21 cellular contexts compared by ENCODE assay signal in genomic region chr2:48065096-48065495, GRCh38.
DNase-seq lines count a peak whose midpoint lies in the region; ATAC-seq and TF ChIP-seq lines count a peak whose summit lies in the region.
"Had no signal": no experiment of that assay in that cellular context is flagged by ENCODE, and none has a peak within 500 bp of the region (broad histone marks: within the 10 kb centered on the region; RNA-seq: fewer than 3 reads in every experiment).

No MANE protein-coding gene starts in this region.

- no peak for TF ChIP-seq CTCF in MCF 10A (IDR thresholded peaks at IDR 0.05; ENCODE audit: unreplicated experiment)
- no peak for TF ChIP-seq CTCF in breast epithelium (IDR thresholded peaks at IDR 0.05)
- TF ChIP-seq CTCF in epithelial cell of esophagus (IDR thresholded peaks at IDR 0.05; ENCODE audit: insufficient read depth, low read depth, low read length, missing control alignments) = no peak
- TF ChIP-seq CTCF in foreskin keratinocyte (conservative IDR thresholded peaks at IDR 0.05) = no peak

- TF ChIP-seq POLR2A in breast epithelium (IDR thresholded peaks at IDR 0.05) = no peak

- BruUV-seq in MCF 10A (replicated peaks; lab: Mats Ljungman, UMichigan) = no TSS peak

- H3K4me3 Mint-ChIP-seq in MCF 10A (ENCODE audit: unreplicated experiment) = no peak overlapping the region
- no peak overlapping the region for H3K4me3 Mint-ChIP-seq in stimulated activated memory B cell treated with anti-CD40 and anti-IgM and Interleukin-4, amounts not matched to agents 10 μg/mL and 1 μg/mL and 100 μg/mL, for 72 hours
- H3K4me3 Mint-ChIP-seq: B cell; CD4-positive, CD25-positive, alpha-beta regulatory T cell; CD8-positive, alpha-beta T cell; GM23338; H9 had no signal

- no peaks in the 10 kb centered on the region for H3K4me1 Mint-ChIP-seq in MCF 10A (ENCODE audit: insufficient read depth, unreplicated experiment)
- H3K4me1 Mint-ChIP-seq in stimulated activated memory B cell treated with anti-CD40 and anti-IgM and Interleukin-4, amounts not matched to agents 10 μg/mL and 1 μg/mL and 100 μg/mL, for 72 hours = peaks cover 6% of the 10 kb centered on the region
- H3K4me1 Mint-ChIP-seq: CD4-positive, CD25-positive, alpha-beta regulatory T cell; GM23338; H9 had no signal

- no peak overlapping the region for H3K27ac Mint-ChIP-seq in MCF 10A (ENCODE audit: low read depth, unreplicated experiment)
- H3K27ac Mint-ChIP-seq in stimulated activated memory B cell treated with anti-CD40 and anti-IgM and Interleukin-4, amounts not matched to agents 10 μg/mL and 1 μg/mL and 100 μg/mL, for 72 hours = no peak overlapping the region
- H3K27ac Mint-ChIP-seq: B cell; CD4-positive, CD25-positive, alpha-beta regulatory T cell; CD8-positive, alpha-beta T cell; GM23338; H9 had no signal

- H3K27me3 ChIP-seq in breast epithelium (no peaks in the 10 kb centered on the region), foreskin keratinocyte (peaks cover 3% of the 10 kb centered on the region)
- H3K27me3 ChIP-seq: BLaER1 had no signal

- ATAC-seq in foreskin keratinocyte = peak; percentile 87
- no peak for ATAC-seq in stimulated activated memory B cell treated with anti-CD40 and anti-IgM and Interleukin-4, amounts not matched to agents 10 μg/mL and 1 μg/mL and 100 μg/mL, for 72 hours
- ATAC-seq: CD8-positive, alpha-beta T cell; GM12878; GM23338; HCT116 had no signal

- DNase-seq in MCF 10A (ENCODE audit: unreplicated experiment) = peak; percentile 25
- DNase-seq in breast epithelium (ENCODE audit: low spot score in 2 of 2) = no peak
- peak; percentile 85 for DNase-seq in epithelial cell of esophagus (ENCODE audit: low read depth)
- DNase-seq in foreskin keratinocyte = peak; percentile 46 to 77
- no peak for DNase-seq in NCI-H128 (lab: John Stamatoyannopoulos, UW; ENCODE audit: unreplicated experiment)
- DNase-seq in iPS-NIHi7 (ENCODE audit: extremely low spot score) = no peak
- DNase-seq: CD4-positive, CD25-positive, alpha-beta regulatory T cell; CD8-positive, alpha-beta T cell; DMS 273 treated with DMSO at 0.1 percent for 48 hours; DMS79; EL; GDM1; H9 had no signal

- no peaks in the 10 kb centered on the region for H3K36me3 ChIP-seq in breast epithelium
- H3K36me3 ChIP-seq: BLaER1 had no signal

- no peaks in the 10 kb centered on the region for H3K36me3 Mint-ChIP-seq in MCF 10A (ENCODE audit: insufficient read depth, unreplicated experiment)
- H3K36me3 Mint-ChIP-seq in stimulated activated memory B cell treated with anti-CD40 and anti-IgM and Interleukin-4, amounts not matched to agents 10 μg/mL and 1 μg/mL and 100 μg/mL, for 72 hours = no peaks in the 10 kb centered on the region
- H3K36me3 Mint-ChIP-seq: CD8-positive, alpha-beta T cell had no signal

- no peak overlapping the region for H3K27ac ChIP-seq in breast epithelium
- H3K27ac ChIP-seq in foreskin keratinocyte = no peak overlapping the region
- H3K27ac ChIP-seq: 22Rv1, BLaER1, C4-2B had no signal

- H3K4me3 ChIP-seq in breast epithelium = no peak overlapping the region
- H3K4me3 ChIP-seq in epithelial cell of esophagus (ENCODE audit: low read length) = no peak overlapping the region
- H3K4me3 ChIP-seq: BLaER1, GM12878, GM23338 had no signal

- CTCF ChIA-PET in MCF 10A (lab: Yijun Ruan, JAX) = no interaction called here

- H3K27me3 Mint-ChIP-seq in MCF 10A (ENCODE audit: insufficient read depth, unreplicated experiment) = no peaks in the 10 kb centered on the region
- no peaks in the 10 kb centered on the region for H3K27me3 Mint-ChIP-seq in stimulated activated memory B cell treated with anti-CD40 and anti-IgM and Interleukin-4, amounts not matched to agents 10 μg/mL and 1 μg/mL and 100 μg/mL, for 72 hours

- no peaks in the 10 kb centered on the region for H3K9me3 Mint-ChIP-seq in MCF 10A (ENCODE audit: unreplicated experiment)
- no peaks in the 10 kb centered on the region for H3K9me3 Mint-ChIP-seq in stimulated activated memory B cell treated with anti-CD40 and anti-IgM and Interleukin-4, amounts not matched to agents 10 μg/mL and 1 μg/mL and 100 μg/mL, for 72 hours
- H3K9me3 Mint-ChIP-seq: CD8-positive, alpha-beta T cell; GM23338; H9 had no signal

- no peaks in the 10 kb centered on the region for H3K4me1 ChIP-seq in breast epithelium
- peaks cover 9% of the 10 kb centered on the region for H3K4me1 ChIP-seq in foreskin keratinocyte
- H3K4me1 ChIP-seq: BLaER1 had no signal

- intact Hi-C loops in MCF 10A (cut with micrococcal nuclease) = no loop called here
- intact Hi-C loops in breast epithelium (cut with DNase I; ENCODE audit: low total_unique reads) = no loop called here

- no peaks in the 10 kb centered on the region for H3K9me3 ChIP-seq in breast epithelium
- H3K9me3 ChIP-seq: BLaER1 had no signal

- POLR2A ChIA-PET in MCF 10A (lab: Yijun Ruan, JAX) = no interaction called here

Comparison
In these comparisons a context has a peak if more than half of its experiments do, and no peak if none do; other contexts are left out.
1. DNase-seq: peak in MCF 10A (single experiment), epithelial cell of esophagus (single experiment) and foreskin keratinocyte (2 of 2); none in breast epithelium (0 of 2), NCI-H128 (single experiment) and iPS-NIHi7 (single experiment).